In the genomic region with DNA sequence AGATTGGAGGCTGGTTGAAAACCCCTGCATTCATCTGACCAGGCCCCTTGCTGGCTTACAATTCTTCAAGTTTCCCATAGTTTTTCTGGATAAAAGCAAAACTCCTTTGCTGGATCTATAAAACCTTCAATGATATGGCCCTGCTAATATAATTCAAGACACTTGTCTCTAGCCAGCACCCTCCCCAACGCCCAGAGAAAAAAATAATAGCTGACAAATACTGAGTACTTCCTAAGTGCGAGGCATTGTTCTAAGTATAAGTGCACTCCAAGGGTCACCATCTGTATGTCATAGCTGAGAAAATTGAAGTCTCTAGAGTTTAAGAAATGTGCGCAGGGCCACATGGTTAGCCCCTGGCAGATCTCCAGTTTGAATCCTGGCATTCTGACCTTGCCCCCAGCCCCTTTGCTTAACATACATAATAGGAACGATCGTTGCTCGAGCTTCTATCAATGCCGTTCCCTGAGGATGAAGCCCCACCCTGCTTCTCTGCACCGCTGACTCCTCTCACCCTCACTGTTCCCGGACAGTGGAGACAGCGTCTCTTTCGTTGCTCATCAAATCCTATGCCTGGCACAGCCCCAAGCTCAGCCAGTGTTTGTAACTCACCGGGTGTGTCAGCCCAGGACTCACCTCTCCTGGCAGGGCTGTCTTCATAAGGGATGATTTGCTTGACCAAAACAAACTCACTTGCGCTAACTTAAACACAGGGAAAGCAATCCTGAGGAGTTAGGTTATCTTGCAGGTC, we compare ENCODE assay signal across 12 cellular contexts.
DNase-seq lines count a peak whose midpoint lies in the region; ATAC-seq and TF ChIP-seq lines count a peak whose summit lies in the region.
"Had no signal": no experiment of that assay in that cellular context is flagged by ENCODE, and none has a peak within 500 bp of the region (broad histone marks: within the 10 kb centered on the region; RNA-seq: fewer than 3 reads in every experiment).

No MANE protein-coding gene starts in this region.

- H3K4me3 ChIP-seq in gastroesophageal sphincter (no peak overlapping the region), coronary artery (no peak overlapping the region), HAP-1 (no peak overlapping the region)

- TF ChIP-seq CTCF in VCaP (conservative IDR thresholded peaks at IDR 0.05): no peak
- TF ChIP-seq CTCF in gastroesophageal sphincter (IDR thresholded peaks at IDR 0.05): no peak
- no peak for TF ChIP-seq CTCF in coronary artery (IDR thresholded peaks at IDR 0.05)
- no peak for TF ChIP-seq CTCF in activated CD8-positive, alpha-beta T cell treated with anti-CD3 and anti-CD28 coated beads for 36 hours (IDR thresholded peaks at IDR 0.05)

- H3K36me3 Mint-ChIP-seq in activated CD8-positive, alpha-beta T cell treated with anti-CD3 and anti-CD28 coated beads for 36 hours (ENCODE audit: low read depth): no peaks in the 10 kb centered on the region

- intact Hi-C loops in activated CD8-positive, alpha-beta T cell treated with anti-CD3 and anti-CD28 coated beads for 36 hours (cut with micrococcal nuclease): no loop called here

- H3K4me1 ChIP-seq in gastroesophageal sphincter (peaks cover 0 to 14% (median 6%) of the 10 kb centered on the region in 3 donors), HAP-1 (no peaks in the 10 kb centered on the region)

- peak; percentile 30 for ATAC-seq in gastroesophageal sphincter
- no peak for ATAC-seq in activated CD8-positive, alpha-beta T cell treated with anti-CD3 and anti-CD28 coated beads for 36 hours

- POLR2A ChIA-PET in activated CD8-positive, alpha-beta T cell treated with anti-CD3 and anti-CD28 coated beads for 36 hours (lab: Charles Lee): no interaction called here

- peaks cover 4% of the 10 kb centered on the region for H3K27me3 Mint-ChIP-seq in activated CD8-positive, alpha-beta T cell treated with anti-CD3 and anti-CD28 coated beads for 36 hours

- in situ Hi-C loops in ACHN (cut with HindIII; ENCODE audit: low pct_ligation_motif_present, low pct_unique_long_range_greater_than_20kb, low sequenced_read_pairs) (no loop called here), HAP-1 (cut with MboI; ENCODE audit: low sequenced_read_pairs) (no loop called here)

- H3K27me3 ChIP-seq in gastroesophageal sphincter (no peaks in the 10 kb centered on the region), HAP-1 (ENCODE audit: low read depth) (no peaks in the 10 kb centered on the region)

- no peak for TF ChIP-seq EP300 in gastroesophageal sphincter (IDR thresholded peaks at IDR 0.05)

- H3K9me3 ChIP-seq in gastroesophageal sphincter (no peaks in the 10 kb centered on the region), HAP-1 (no peaks in the 10 kb centered on the region)

- DNase-seq in ACHN (peak; percentile 29), HPDE6-E6E7 (ENCODE audit: extremely low spot score) (peak; percentile 14), coronary artery (ENCODE audit: low spot score) (no peak), NOMO-1 treated with dmso at 0.1 percent for 144 hours (lab: John Stamatoyannopoulos, UW; ENCODE audit: unreplicated experiment) (no peak), HAP-1 (ENCODE audit: low spot score in 2 of 2) (no peak)
- DNase-seq in activated CD8-positive, alpha-beta T cell treated with anti-CD3 and anti-CD28 coated beads for 36 hours: no peak
- DNase-seq: activated T-cell treated with anti-CD3 and anti-CD28 coated beads, Interleukin-2, amount 50 U/mL, for 48 hours; effector CD4-positive, alpha-beta T cell; NCI-H2081 had no signal

- 34 to 40% methylated on average over 1 to 12 of the region's 13 CpGs for WGBS in gastroesophageal sphincter (ENCODE audit: low coverage in 1 of 2), 2 donors

- no peak overlapping the region for H3K27ac Mint-ChIP-seq in activated CD8-positive, alpha-beta T cell treated with anti-CD3 and anti-CD28 coated beads for 36 hours
- H3K27ac Mint-ChIP-seq: progenitor cell of endocrine pancreas had no signal

- CTCF ChIA-PET in activated CD8-positive, alpha-beta T cell treated with anti-CD3 and anti-CD28 coated beads for 36 hours (lab: Charles Lee): interaction anchor here (1.7 kb wide), 1 partner anchor 8 kb away, joined by 4 read pairs; no protein-coding TSS in a partner anchor

- H3K4me1 Mint-ChIP-seq in activated CD8-positive, alpha-beta T cell treated with anti-CD3 and anti-CD28 coated beads for 36 hours (ENCODE audit: low read depth): peaks cover 2% of the 10 kb centered on the region

- H3K4me3 Mint-ChIP-seq in activated CD8-positive, alpha-beta T cell treated with anti-CD3 and anti-CD28 coated beads for 36 hours: no peak overlapping the region

- H3K9me3 Mint-ChIP-seq in activated CD8-positive, alpha-beta T cell treated with anti-CD3 and anti-CD28 coated beads for 36 hours: no peaks in the 10 kb centered on the region

- H3K27ac ChIP-seq in VCaP (peak overlapping the region; percentile 51), gastroesophageal sphincter (peak overlapping the region in 3 of 4 donors; percentile 18 to 29 (median 21)), coronary artery (no peak overlapping the region)

- H3K36me3 ChIP-seq in gastroesophageal sphincter: no peaks in the 10 kb centered on the region
- H3K36me3 ChIP-seq in HAP-1 (replicated peaks): no peaks in the 10 kb centered on the region

- TF ChIP-seq POLR2A in gastroesophageal sphincter (IDR thresholded peaks at IDR 0.05): no peak

Comparison
In these comparisons a context has a peak if more than half of its experiments do, and no peak if none do; other contexts are left out.
1. DNase-seq: peak in ACHN (single experiment) and HPDE6-E6E7 (single experiment); none in coronary artery (single experiment), activated CD8-positive, alpha-beta T cell treated with anti-CD3 and anti-CD28 coated beads for 36 hours (single experiment), NOMO-1 treated with dmso at 0.1 percent for 144 hours (single experiment) and HAP-1 (0 of 2).
2. H3K27ac ChIP-seq: peak in VCaP (single experiment) and gastroesophageal sphincter (3 of 4); none in coronary artery (0 of 2).